In genomic region chr17:37212184-37212583, GRCh38 we compare ENCODE assay signal across 1 cellular context.
TF ChIP-seq lines count a peak whose summit lies in the region.

No MANE protein-coding gene starts in this region.

TF ChIP-seq in K562, 482 proteins besides CTCF, POLR2A, EP300 and RAD21 (continued from another document):
- TF ChIP-seq RREB1 (CRISPR knock-in tag; IDR thresholded peaks at IDR 0.05) (no peak), HES1 (IDR thresholded peaks at IDR 0.05; ENCODE audit: low read depth) (no peak), NFIX (CRISPR knock-in tag; IDR thresholded peaks at IDR 0.05; ENCODE audit: low read depth) (no peak), ZNF184 (CRISPR knock-in tag; IDR thresholded peaks at IDR 0.05) (no peak), ZKSCAN1 (IDR thresholded peaks at IDR 0.05; ENCODE audit: low read depth, low read length) (no peak), ZNF23 (CRISPR knock-in tag; IDR thresholded peaks at IDR 0.05) (no peak), SMAD3 (CRISPR knock-in tag; conservative IDR thresholded peaks at IDR 0.05) (no peak), C11orf30 (IDR thresholded peaks at IDR 0.05; ENCODE audit: low read depth) (no peak), ZNF12 (CRISPR knock-in tag; IDR thresholded peaks at IDR 0.05) (no peak)
TF ChIP-seq in K562: peak in this region for 0.
